Comparison of ENCODE assay signal across 3 cellular contexts in the genomic region with DNA sequence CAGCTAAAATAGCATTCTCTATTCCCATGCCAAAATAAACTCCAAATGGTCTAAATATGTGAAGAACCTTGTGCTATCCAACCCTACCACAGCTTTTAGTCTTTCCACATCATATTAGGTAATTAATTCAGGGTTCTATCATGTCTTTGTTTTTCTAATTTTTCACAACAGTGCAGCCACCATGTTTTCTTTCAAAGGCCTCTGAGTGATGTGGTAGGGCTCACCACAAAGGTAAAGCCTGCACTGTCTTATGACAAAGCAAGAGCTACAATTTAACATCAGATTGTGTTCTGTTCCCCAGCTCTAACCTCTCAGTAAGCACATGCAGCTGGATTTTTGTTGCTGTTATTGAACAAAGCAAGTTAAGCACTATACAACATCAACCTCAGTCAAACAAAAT.
TF ChIP-seq lines count a peak whose summit lies in the region.

No MANE protein-coding gene starts in this region.

TF ChIP-seq in SK-N-SH, 30 proteins besides CTCF, POLR2A, EP300 and RAD21 (continues in another document):
- TF ChIP-seq MXI1 (IDR thresholded peaks at IDR 0.05; ENCODE audit: low read depth, low read length) (no peak), GATA2 (CRISPR knock-in tag; IDR thresholded peaks at IDR 0.05) (no peak), JUND (IDR thresholded peaks at IDR 0.05) (no peak), RCOR1 (IDR thresholded peaks at IDR 0.05; ENCODE audit: low read length) (no peak), SMC3 (IDR thresholded peaks at IDR 0.05; ENCODE audit: low read depth, low read length) (no peak), PBX3 (IDR thresholded peaks at IDR 0.05) (no peak), RXRA (IDR thresholded peaks at IDR 0.05; ENCODE audit: borderline replicate concordance, low read depth) (no peak), POLR2AphosphoS5 (IDR thresholded peaks at IDR 0.05; ENCODE audit: low read depth, low read length) (no peak), SIN3A (IDR thresholded peaks at IDR 0.05; ENCODE audit: borderline replicate concordance, low read depth, low read length) (no peak), NFIC (IDR thresholded peaks at IDR 0.05; ENCODE audit: borderline replicate concordance) (no peak), NRF1 (IDR thresholded peaks at IDR 0.05; ENCODE audit: low read depth, low read length) (no peak), FOXM1 (IDR thresholded peaks at IDR 0.05; ENCODE audit: low read depth) (no peak), RFX5 (IDR thresholded peaks at IDR 0.05; ENCODE audit: low read length) (no peak)
- TF ChIP-seq, protein P1, sequence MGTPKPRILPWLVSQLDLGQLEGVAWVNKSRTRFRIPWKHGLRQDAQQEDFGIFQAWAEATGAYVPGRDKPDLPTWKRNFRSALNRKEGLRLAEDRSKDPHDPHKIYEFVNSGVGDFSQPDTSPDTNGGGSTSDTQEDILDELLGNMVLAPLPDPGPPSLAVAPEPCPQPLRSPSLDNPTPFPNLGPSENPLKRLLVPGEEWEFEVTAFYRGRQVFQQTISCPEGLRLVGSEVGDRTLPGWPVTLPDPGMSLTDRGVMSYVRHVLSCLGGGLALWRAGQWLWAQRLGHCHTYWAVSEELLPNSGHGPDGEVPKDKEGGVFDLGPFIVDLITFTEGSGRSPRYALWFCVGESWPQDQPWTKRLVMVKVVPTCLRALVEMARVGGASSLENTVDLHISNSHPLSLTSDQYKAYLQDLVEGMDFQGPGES (IDR thresholded peaks at IDR 0.05; ENCODE audit: low read depth, low read length), result no peak
- TF ChIP-seq, protein P2, sequence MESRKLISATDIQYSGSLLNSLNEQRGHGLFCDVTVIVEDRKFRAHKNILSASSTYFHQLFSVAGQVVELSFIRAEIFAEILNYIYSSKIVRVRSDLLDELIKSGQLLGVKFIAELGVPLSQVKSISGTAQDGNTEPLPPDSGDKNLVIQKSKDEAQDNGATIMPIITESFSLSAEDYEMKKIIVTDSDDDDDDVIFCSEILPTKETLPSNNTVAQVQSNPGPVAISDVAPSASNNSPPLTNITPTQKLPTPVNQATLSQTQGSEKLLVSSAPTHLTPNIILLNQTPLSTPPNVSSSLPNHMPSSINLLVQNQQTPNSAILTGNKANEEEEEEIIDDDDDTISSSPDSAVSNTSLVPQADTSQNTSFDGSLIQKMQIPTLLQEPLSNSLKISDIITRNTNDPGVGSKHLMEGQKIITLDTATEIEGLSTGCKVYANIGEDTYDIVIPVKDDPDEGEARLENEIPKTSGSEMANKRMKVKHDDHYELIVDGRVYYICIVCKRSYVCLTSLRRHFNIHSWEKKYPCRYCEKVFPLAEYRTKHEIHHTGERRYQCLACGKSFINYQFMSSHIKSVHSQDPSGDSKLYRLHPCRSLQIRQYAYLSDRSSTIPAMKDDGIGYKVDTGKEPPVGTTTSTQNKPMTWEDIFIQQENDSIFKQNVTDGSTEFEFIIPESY (IDR thresholded peaks at IDR 0.05; ENCODE audit: borderline replicate concordance, low read depth), result no peak
- TF ChIP-seq, protein P3, sequence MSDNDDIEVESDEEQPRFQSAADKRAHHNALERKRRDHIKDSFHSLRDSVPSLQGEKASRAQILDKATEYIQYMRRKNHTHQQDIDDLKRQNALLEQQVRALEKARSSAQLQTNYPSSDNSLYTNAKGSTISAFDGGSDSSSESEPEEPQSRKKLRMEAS (IDR thresholded peaks at IDR 0.05; ENCODE audit: low read depth), result no peak
- TF ChIP-seq, protein P4, sequence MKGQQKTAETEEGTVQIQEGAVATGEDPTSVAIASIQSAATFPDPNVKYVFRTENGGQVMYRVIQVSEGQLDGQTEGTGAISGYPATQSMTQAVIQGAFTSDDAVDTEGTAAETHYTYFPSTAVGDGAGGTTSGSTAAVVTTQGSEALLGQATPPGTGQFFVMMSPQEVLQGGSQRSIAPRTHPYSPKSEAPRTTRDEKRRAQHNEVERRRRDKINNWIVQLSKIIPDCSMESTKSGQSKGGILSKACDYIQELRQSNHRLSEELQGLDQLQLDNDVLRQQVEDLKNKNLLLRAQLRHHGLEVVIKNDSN (IDR thresholded peaks at IDR 0.05; ENCODE audit: borderline replicate concordance, low read depth), result no peak

TF ChIP-seq in SK-N-SH treated with all-trans-retinoic acid at 6 μM for 48 hours, 23 proteins besides CTCF, POLR2A, EP300 and RAD21:
- TF ChIP-seq SNAI2 (CRISPR knock-in tag; IDR thresholded peaks at IDR 0.05) (no peak), BACH2 (CRISPR knock-in tag; IDR thresholded peaks at IDR 0.05; ENCODE audit: borderline replicate concordance) (no peak), CSRNP3 (CRISPR knock-in tag; IDR thresholded peaks at IDR 0.05) (no peak), ZNF70 (CRISPR knock-in tag; IDR thresholded peaks at IDR 0.05) (no peak), ZFP3 (CRISPR knock-in tag; IDR thresholded peaks at IDR 0.05) (no peak), GLIS3 (CRISPR knock-in tag; IDR thresholded peaks at IDR 0.05) (no peak), TCF4 (CRISPR knock-in tag; IDR thresholded peaks at IDR 0.05; ENCODE audit: borderline replicate concordance) (no peak), ARNTL (CRISPR knock-in tag; IDR thresholded peaks at IDR 0.05; ENCODE audit: borderline replicate concordance, low read depth) (no peak), ZC3H10 (CRISPR knock-in tag; IDR thresholded peaks at IDR 0.05) (no peak), ISL1 (CRISPR knock-in tag; IDR thresholded peaks at IDR 0.05) (no peak)
- TF ChIP-seq, protein P5, sequence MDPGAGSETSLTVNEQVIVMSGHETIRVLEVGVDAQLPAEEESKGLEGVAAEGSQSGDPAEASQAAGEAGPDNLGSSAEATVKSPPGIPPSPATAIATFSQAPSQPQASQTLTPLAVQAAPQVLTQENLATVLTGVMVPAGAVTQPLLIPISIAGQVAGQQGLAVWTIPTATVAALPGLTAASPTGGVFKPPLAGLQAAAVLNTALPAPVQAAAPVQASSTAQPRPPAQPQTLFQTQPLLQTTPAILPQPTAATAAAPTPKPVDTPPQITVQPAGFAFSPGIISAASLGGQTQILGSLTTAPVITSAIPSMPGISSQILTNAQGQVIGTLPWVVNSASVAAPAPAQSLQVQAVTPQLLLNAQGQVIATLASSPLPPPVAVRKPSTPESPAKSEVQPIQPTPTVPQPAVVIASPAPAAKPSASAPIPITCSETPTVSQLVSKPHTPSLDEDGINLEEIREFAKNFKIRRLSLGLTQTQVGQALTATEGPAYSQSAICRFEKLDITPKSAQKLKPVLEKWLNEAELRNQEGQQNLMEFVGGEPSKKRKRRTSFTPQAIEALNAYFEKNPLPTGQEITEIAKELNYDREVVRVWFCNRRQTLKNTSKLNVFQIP (CRISPR knock-in tag; IDR thresholded peaks at IDR 0.05; ENCODE audit: borderline replicate concordance, low read depth), result no peak
- TF ChIP-seq, protein P6, sequence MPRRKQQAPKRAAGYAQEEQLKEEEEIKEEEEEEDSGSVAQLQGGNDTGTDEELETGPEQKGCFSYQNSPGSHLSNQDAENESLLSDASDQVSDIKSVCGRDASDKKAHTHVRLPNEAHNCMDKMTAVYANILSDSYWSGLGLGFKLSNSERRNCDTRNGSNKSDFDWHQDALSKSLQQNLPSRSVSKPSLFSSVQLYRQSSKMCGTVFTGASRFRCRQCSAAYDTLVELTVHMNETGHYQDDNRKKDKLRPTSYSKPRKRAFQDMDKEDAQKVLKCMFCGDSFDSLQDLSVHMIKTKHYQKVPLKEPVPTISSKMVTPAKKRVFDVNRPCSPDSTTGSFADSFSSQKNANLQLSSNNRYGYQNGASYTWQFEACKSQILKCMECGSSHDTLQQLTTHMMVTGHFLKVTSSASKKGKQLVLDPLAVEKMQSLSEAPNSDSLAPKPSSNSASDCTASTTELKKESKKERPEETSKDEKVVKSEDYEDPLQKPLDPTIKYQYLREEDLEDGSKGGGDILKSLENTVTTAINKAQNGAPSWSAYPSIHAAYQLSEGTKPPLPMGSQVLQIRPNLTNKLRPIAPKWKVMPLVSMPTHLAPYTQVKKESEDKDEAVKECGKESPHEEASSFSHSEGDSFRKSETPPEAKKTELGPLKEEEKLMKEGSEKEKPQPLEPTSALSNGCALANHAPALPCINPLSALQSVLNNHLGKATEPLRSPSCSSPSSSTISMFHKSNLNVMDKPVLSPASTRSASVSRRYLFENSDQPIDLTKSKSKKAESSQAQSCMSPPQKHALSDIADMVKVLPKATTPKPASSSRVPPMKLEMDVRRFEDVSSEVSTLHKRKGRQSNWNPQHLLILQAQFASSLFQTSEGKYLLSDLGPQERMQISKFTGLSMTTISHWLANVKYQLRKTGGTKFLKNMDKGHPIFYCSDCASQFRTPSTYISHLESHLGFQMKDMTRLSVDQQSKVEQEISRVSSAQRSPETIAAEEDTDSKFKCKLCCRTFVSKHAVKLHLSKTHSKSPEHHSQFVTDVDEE (CRISPR knock-in tag; IDR thresholded peaks at IDR 0.05), result no peak

TF ChIP-seq in GM12878, 131 proteins besides CTCF, POLR2A, EP300 and RAD21 (continues in another document):
- TF ChIP-seq SMAD5 (IDR thresholded peaks at IDR 0.05; ENCODE audit: low read depth), result no peak
- TF ChIP-seq PKNOX1 (IDR thresholded peaks at IDR 0.05), result peak; percentile 21; the same call in 1 of the 2 replicates
- no peak for TF ChIP-seq GATAD2B (conservative IDR thresholded peaks at IDR 0.05; ENCODE audit: low read depth)
- TF ChIP-seq RUNX3 (IDR thresholded peaks at IDR 0.05; ENCODE audit: low read length), result peak; percentile 80
- no peak for TF ChIP-seq SREBF1 (IDR thresholded peaks at IDR 0.05; ENCODE audit: low read length)
- TF ChIP-seq ZNF274 (IDR thresholded peaks at IDR 0.05; ENCODE audit: insufficient read depth, insufficient read length), result no peak
- no peak for TF ChIP-seq PML (IDR thresholded peaks at IDR 0.05; ENCODE audit: low read length)
- TF ChIP-seq NKRF (conservative IDR thresholded peaks at IDR 0.05), result no peak
- TF ChIP-seq SRF (IDR thresholded peaks at IDR 0.05; ENCODE audit: low read depth in 2 of 2, low read length in 2 of 2), result no peak
- TF ChIP-seq SUPT20H (IDR thresholded peaks at IDR 0.05; ENCODE audit: borderline replicate concordance, control insufficient read depth, low read depth, low read length), result no peak
- no peak for TF ChIP-seq NR2F1 (conservative IDR thresholded peaks at IDR 0.05)
- no peak for TF ChIP-seq MYC (IDR thresholded peaks at IDR 0.05; ENCODE audit: insufficient read depth, insufficient read length, insufficient replicate concordance, low read length, severe bottlenecking)
- TF ChIP-seq, protein P7, sequence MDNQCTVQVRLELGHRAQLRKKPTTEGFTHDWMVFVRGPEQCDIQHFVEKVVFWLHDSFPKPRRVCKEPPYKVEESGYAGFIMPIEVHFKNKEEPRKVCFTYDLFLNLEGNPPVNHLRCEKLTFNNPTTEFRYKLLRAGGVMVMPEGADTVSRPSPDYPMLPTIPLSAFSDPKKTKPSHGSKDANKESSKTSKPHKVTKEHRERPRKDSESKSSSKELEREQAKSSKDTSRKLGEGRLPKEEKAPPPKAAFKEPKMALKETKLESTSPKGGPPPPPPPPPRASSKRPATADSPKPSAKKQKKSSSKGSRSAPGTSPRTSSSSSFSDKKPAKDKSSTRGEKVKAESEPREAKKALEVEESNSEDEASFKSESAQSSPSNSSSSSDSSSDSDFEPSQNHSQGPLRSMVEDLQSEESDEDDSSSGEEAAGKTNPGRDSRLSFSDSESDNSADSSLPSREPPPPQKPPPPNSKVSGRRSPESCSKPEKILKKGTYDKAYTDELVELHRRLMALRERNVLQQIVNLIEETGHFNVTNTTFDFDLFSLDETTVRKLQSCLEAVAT (IDR thresholded peaks at IDR 0.05), result 0 out of 2 replicates have a peak, but pooled peaks have one; percentile 17
- TF ChIP-seq EGR1 (IDR thresholded peaks at IDR 0.05; ENCODE audit: borderline replicate concordance in 1 of 2, low read depth in 2 of 2, low read length in 2 of 2), result no peak
- no peak for TF ChIP-seq MYB (IDR thresholded peaks at IDR 0.05; ENCODE audit: borderline replicate concordance, low read depth, low read length)
- TF ChIP-seq BCL3 (IDR thresholded peaks at IDR 0.05; ENCODE audit: borderline replicate concordance, insufficient read depth, low read depth, low read length, poor library complexity, severe bottlenecking), result no peak
- no peak for TF ChIP-seq MEF2B (IDR thresholded peaks at IDR 0.05; ENCODE audit: partially characterized antibody, poor library complexity, severe bottlenecking)
- no peak for TF ChIP-seq CHD2 (IDR thresholded peaks at IDR 0.05; ENCODE audit: borderline replicate concordance, low read depth, low read length)
- TF ChIP-seq MEF2A (IDR thresholded peaks at IDR 0.05; ENCODE audit: insufficient read depth, low read depth, low read length), result no peak
- 0 out of 2 replicates have a peak, but pooled peaks have one; percentile 10 for TF ChIP-seq POLR2AphosphoS2 (IDR thresholded peaks at IDR 0.05; ENCODE audit: low read depth, low read length)
- peak; percentile 72 for TF ChIP-seq YY1 (IDR thresholded peaks at IDR 0.05; ENCODE audit: low read depth, low read length)
- TF ChIP-seq ZNF217 (IDR thresholded peaks at IDR 0.05), result no peak
- no peak for TF ChIP-seq WRNIP1 (IDR thresholded peaks at IDR 0.05; ENCODE audit: borderline replicate concordance, low read depth, low read length)
